In genomic region chr2:239369631-239370161, GRCh38 we compare ENCODE assay signal across 9 cellular contexts. TPM values are rescaled to one million over a fixed set of nuclear protein-coding genes. Genes with fewer than 3 reads are reported as not detected.
DNase-seq lines count a peak whose midpoint lies in the region; ATAC-seq and TF ChIP-seq lines count a peak whose summit lies in the region.
"Had no signal": no experiment of that assay in that cellular context is flagged by ENCODE, and none has a peak within 500 bp of the region (broad histone marks: within the 10 kb centered on the region; RNA-seq: fewer than 3 reads in every experiment).

No MANE protein-coding gene starts in this region.

- no peak overlapping the region for H4K8ac ChIP-seq in mesendoderm (ENCODE audit: low read depth, low read length)

- H3K56ac ChIP-seq in mesendoderm (ENCODE audit: low read length) = no peak overlapping the region

- no peak overlapping the region for H2BK15ac ChIP-seq in mesendoderm (replicated peaks; ENCODE audit: low read depth)

- no peak overlapping the region for H3K23ac ChIP-seq in mesendoderm (ENCODE audit: low read length)

- no peak overlapping the region for H3K4me2 ChIP-seq in mesendoderm (ENCODE audit: low read length)

- peaks cover 16% of the 10 kb centered on the region for H3K79me2 ChIP-seq in mesendoderm (ENCODE audit: control insufficient read depth, insufficient read depth, low read length)

- no peak overlapping the region for H2BK120ac ChIP-seq in mesendoderm (ENCODE audit: low read depth, low read length)

- POLR2A ChIA-PET in A673 (lab: Charles Lee; ENCODE audit: low non-redundant PET) = no interaction called here

- H3K27me3 ChIP-seq in A673 (replicated peaks; ENCODE audit: insufficient read depth, low read depth, low read length, poor library complexity) (no peaks in the 10 kb centered on the region), mesendoderm (ENCODE audit: insufficient read depth, low read length, poor library complexity) (no peaks in the 10 kb centered on the region)
- H3K27me3 ChIP-seq: cardiac muscle cell had no signal

- peak; percentile 76 for ATAC-seq in GM19035 (IDR thresholded peaks at IDR 0.05; ENCODE audit: unreplicated experiment)
- ATAC-seq in HG03342 (IDR thresholded peaks at IDR 0.05; ENCODE audit: unreplicated experiment) = peak; percentile 89

- DNase-seq in A673 (ENCODE audit: low spot score) (peak; percentile 78), foreskin melanocyte (peak; percentile 93), SHP77 (lab: John Stamatoyannopoulos, UW) (no peak), mesendoderm (no peak)
- DNase-seq in activated CD4-positive, alpha-beta T cell treated with anti-CD3 and anti-CD28 coated beads, Interleukin-2, amount 50 U/mL, for 24 hours (ENCODE audit: low read depth in 1 of 2, low spot score in 1 of 2) = peak; percentile 35 to 80
- peak; percentile 19 to 59 for DNase-seq in stimulated activated CD8-positive, alpha-beta memory T cell treated with anti-CD3 and anti-CD28 coated beads, Interleukin-2, amount 100 ng/mL, for 48 hours (ENCODE audit: low read depth in 2 of 2)

- no CpG with 5 or more reads among the region's 20 CpGs for WGBS in mesendoderm (ENCODE audit: extremely low coverage, insufficient coverage, low lambda C conversion rate)

- H3K18ac ChIP-seq in mesendoderm (ENCODE audit: low read length) = no peak overlapping the region

- no peak overlapping the region for H2AK5ac ChIP-seq in mesendoderm (ENCODE audit: low read length)

- no peak overlapping the region for H4K5ac ChIP-seq in mesendoderm (ENCODE audit: low read length)

- H3K36me3 ChIP-seq in A673 (ENCODE audit: insufficient read depth, low read length, poor library complexity, severe bottlenecking) (no peaks in the 10 kb centered on the region), mesendoderm (ENCODE audit: control insufficient read depth, insufficient read depth, low read length) (no peaks in the 10 kb centered on the region)
- H3K36me3 ChIP-seq: cardiac muscle cell had no signal

- H3K4me1 ChIP-seq in A673 (ENCODE audit: insufficient read depth, low read length, poor library complexity, severe bottlenecking) (peaks cover 18% of the 10 kb centered on the region), mesendoderm (ENCODE audit: control insufficient read depth, low read depth, low read length) (no peaks in the 10 kb centered on the region)

- no peak overlapping the region for H3K4ac ChIP-seq in mesendoderm (ENCODE audit: low read depth, low read length)

- no peak overlapping the region for H3K9ac ChIP-seq in mesendoderm (ENCODE audit: low read length)

- no TSS peak for BruUV-seq in A673 (replicated peaks; lab: Mats Ljungman, UMichigan)

- no peak for TF ChIP-seq CTCF in A673 (conservative IDR thresholded peaks at IDR 0.05; ENCODE audit: low read depth, low read length)

- CTCF ChIA-PET in A673 (lab: Charles Lee) = no interaction called here

- peak overlapping the region; percentile 58 for H3K27ac ChIP-seq in A673 (ENCODE audit: low read depth, low read length, poor library complexity, severe bottlenecking)
- H3K27ac ChIP-seq in mesendoderm (ENCODE audit: low read depth, low read length) = no peak overlapping the region

- H3K79me1 ChIP-seq in mesendoderm (ENCODE audit: low read length) = peaks cover 20% of the 10 kb centered on the region

- H3K4me3 ChIP-seq in A673 (ENCODE audit: low read depth, low read length, poor library complexity, severe bottlenecking) = no peak overlapping the region
- H3K4me3 ChIP-seq in mesendoderm (ENCODE audit: low read length) = no peak overlapping the region
- H3K4me3 ChIP-seq: cardiac muscle cell had no signal

- no peak overlapping the region for H2BK5ac ChIP-seq in mesendoderm (ENCODE audit: low read length)

- no peaks in the 10 kb centered on the region for H3K9me3 ChIP-seq in A673 (ENCODE audit: low read depth, low read length, poor library complexity, severe bottlenecking)

- intact Hi-C loops in A673 (cut with micrococcal nuclease; ENCODE audit: unreplicated experiment) = no loop called here

RNA-seq across cellular contexts. Expression of gene HDAC4, which starts 31.1 kb away (rescaled TPM):
- 36.0 and 40.0 TPM in 2 replicates for total RNA-seq in A673 (2021)
- polyA plus RNA-seq in mesendoderm (2013, experiment 1 of 2) = 14.4 TPM
- 12.7 TPM for polyA plus RNA-seq in mesendoderm (2013, experiment 2 of 2)

Comparison
In these comparisons a context has a peak if more than half of its experiments do, and no peak if none do; other contexts are left out.
1. DNase-seq: peak in A673 (single experiment), activated CD4-positive, alpha-beta T cell treated with anti-CD3 and anti-CD28 coated beads, Interleukin-2, amount 50 U/mL, for 24 hours (2 of 2), foreskin melanocyte (single experiment) and stimulated activated CD8-positive, alpha-beta memory T cell treated with anti-CD3 and anti-CD28 coated beads, Interleukin-2, amount 100 ng/mL, for 48 hours (2 of 2); none in SHP77 (0 of 2) and mesendoderm (single experiment).